In the genomic region with DNA sequence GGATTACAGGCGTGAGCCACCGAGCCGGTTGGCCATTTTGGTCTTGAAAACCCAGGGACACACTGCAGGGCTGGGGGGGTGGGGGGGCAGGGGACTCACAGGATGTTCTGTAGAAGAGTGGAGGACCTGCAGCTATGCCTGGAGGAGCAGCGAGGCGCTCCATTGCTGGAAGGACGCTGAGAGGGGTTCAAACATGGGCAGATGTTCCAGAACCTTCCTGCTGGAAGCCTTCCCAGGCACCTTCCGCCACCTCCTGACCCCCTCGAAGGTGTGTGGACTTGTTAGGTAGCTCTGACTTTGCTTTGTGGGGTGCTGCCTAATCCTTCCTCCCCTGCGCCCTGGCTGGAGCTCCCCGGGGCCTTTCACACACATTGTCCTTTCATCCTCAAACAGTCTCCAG, we compare ENCODE assay signal across 24 cellular contexts. TPM values are rescaled to one million over a fixed set of nuclear protein-coding genes. Genes with fewer than 3 reads are reported as not detected.
DNase-seq lines count a peak whose midpoint lies in the region; ATAC-seq, FAIRE-seq and TF ChIP-seq lines count a peak whose summit lies in the region.
"Had no signal": no experiment of that assay in that cellular context is flagged by ENCODE, and none has a peak within 500 bp of the region (broad histone marks: within the 10 kb centered on the region; RNA-seq: fewer than 3 reads in every experiment).

No MANE protein-coding gene starts in this region.

- no peaks in the 10 kb centered on the region for H3K79me2 ChIP-seq in hepatocyte

- no peaks in the 10 kb centered on the region for H3K27me3 ChIP-seq in heart right ventricle
- H3K27me3 ChIP-seq in pancreas: no peaks in the 10 kb centered on the region
- no peaks in the 10 kb centered on the region for H3K27me3 ChIP-seq in hepatocyte
- H3K27me3 ChIP-seq: MG63, SJSA1 had no signal

- no peaks in the 10 kb centered on the region for H3K9me2 ChIP-seq in hepatocyte (replicated peaks; ENCODE audit: insufficient read depth)

- H3K4me3 ChIP-seq in heart right ventricle (no peak overlapping the region), pancreas (no peak overlapping the region), hepatocyte (no peak overlapping the region)
- H3K4me3 ChIP-seq: K562, MG63, SJSA1 had no signal

- no peak overlapping the region for H3K4me2 ChIP-seq in hepatocyte

- DNase-seq in heart right ventricle (no peak), pancreas (peak in 1 of 6 donors; percentile 54), hepatocyte (ENCODE audit: low spot score) (no peak), NCI-H82 (lab: John Stamatoyannopoulos, UW) (no peak), left colon (no peak)
- no peak for DNase-seq in activated CD4-positive, alpha-beta T cell treated with anti-CD3 and anti-CD28 coated beads for 4 hours
- DNase-seq: activated CD4-positive, alpha-beta memory T cell treated with anti-CD3 and anti-CD28 coated beads for 36 hours; activated CD8-positive, alpha-beta memory T cell treated with anti-CD3 and anti-CD28 coated beads, Interleukin-2, amount 50 U/mL, for 4 hours; activated naive CD4-positive, alpha-beta T cell treated with anti-CD3 and anti-CD28 coated beads, Interleukin-2, amount 50 U/mL, for 16 hours; amniotic stem cell; mesendoderm; NCI-H1417 treated with DMSO at 0.1 percent for 48 hours; small intestine; stimulated activated CD8-positive, alpha-beta memory T cell treated with anti-CD3 and anti-CD28 coated beads, Interleukin-4, amount 100 ng/mL, for 48 hours; T-helper 1 cell; trophoblast cell had no signal

- no peak for FAIRE-seq in pancreas (lab: Jason Lieb, UNC)
- FAIRE-seq: endometrium, G401.6, K562, small intestine had no signal

- WGBS in heart right ventricle, 2 donors: 93 to 94% methylated on average over 10 of the region's 10 CpGs
- 69 to 77% methylated on average over 7 to 10 of the region's 10 CpGs for WGBS in pancreas, 2 donors
- 84% methylated on average over 10 of the region's 10 CpGs for WGBS in hepatocyte (ENCODE audit: low lambda C conversion rate, missing lambda C conversion rate)

- H3K9me3 ChIP-seq in heart right ventricle (no peaks in the 10 kb centered on the region), pancreas (no peaks in the 10 kb centered on the region), hepatocyte (ENCODE audit: low read depth) (no peaks in the 10 kb centered on the region)
- H3K9me3 ChIP-seq: MG63, SJSA1 had no signal

- no peaks in the 10 kb centered on the region for H4K20me1 ChIP-seq in hepatocyte (ENCODE audit: insufficient read depth, poor library complexity, severe bottlenecking)

- H3K4me1 ChIP-seq in heart right ventricle (peaks cover 5 to 45% (median 20%) of the 10 kb centered on the region in 9 donors), pancreas (peaks cover 0 to 14% (median 14%) of the 10 kb centered on the region in 3 donors), hepatocyte (ENCODE audit: insufficient read depth) (no peaks in the 10 kb centered on the region)
- H3K4me1 ChIP-seq: SJSA1 had no signal

- no peaks in the 10 kb centered on the region for H3K36me3 ChIP-seq in heart right ventricle
- no peaks in the 10 kb centered on the region for H3K36me3 ChIP-seq in pancreas
- H3K36me3 ChIP-seq in hepatocyte (replicated peaks; ENCODE audit: insufficient read depth, low read depth): no peaks in the 10 kb centered on the region
- H3K36me3 ChIP-seq: MG63, SJSA1 had no signal

- no peak overlapping the region for H2AFZ ChIP-seq in hepatocyte

- H3K27ac ChIP-seq in C4-2B (peak overlapping the region; percentile 38), VCaP (peak overlapping the region; percentile 54), heart right ventricle (peak overlapping the region in 9 of 10 donors; percentile 65 to 87 (median 82)), pancreas (peak overlapping the region; percentile 64 to 85 (median 74)), hepatocyte (no peak overlapping the region)
- H3K27ac ChIP-seq: SJSA1 had no signal

- ATAC-seq in heart right ventricle: no peak
- no peak for ATAC-seq in pancreas
- no peak for ATAC-seq in left colon
- ATAC-seq: K562, Panc1 had no signal

- intact Hi-C loops in heart right ventricle (cut with DNase I): no loop called here
- intact Hi-C loops in pancreas (cut with DNase I): no loop called here
- intact Hi-C loops in left colon (cut with DNase I, micrococcal nuclease): no loop called here

- TF ChIP-seq CTCF in C4-2B (conservative IDR thresholded peaks at IDR 0.05) (no peak), VCaP (conservative IDR thresholded peaks at IDR 0.05) (no peak), heart right ventricle (IDR thresholded peaks at IDR 0.05) (no peak), pancreas (IDR thresholded peaks at IDR 0.05) (no peak), hepatocyte (IDR thresholded peaks at IDR 0.05; ENCODE audit: poor library complexity) (no peak)

RNA-seq across cellular contexts. Expression of a gene that starts 19.6 kb away (rescaled TPM):
- total RNA-seq in heart right ventricle (100 to 1,000 TPM in 2 of 10 donors, 10 to 100 TPM in 8; 64.8 to 124 (median 77.0) TPM), pancreas (10 to 100 TPM; 20.9 to 33.9 (median 24.5) TPM), hepatocyte (8.1 and 9.4 TPM in 2 replicates), left colon (10 to 100 TPM; 52.9 to 67.2 TPM)
- polyA plus RNA-seq in heart right ventricle (10 to 100 TPM; 21.6 to 70.2 TPM), pancreas (10 to 100 TPM; 31.4 to 33.8 TPM), hepatocyte (20.2 and 20.3 TPM in 2 replicates)
